In the genomic region with DNA sequence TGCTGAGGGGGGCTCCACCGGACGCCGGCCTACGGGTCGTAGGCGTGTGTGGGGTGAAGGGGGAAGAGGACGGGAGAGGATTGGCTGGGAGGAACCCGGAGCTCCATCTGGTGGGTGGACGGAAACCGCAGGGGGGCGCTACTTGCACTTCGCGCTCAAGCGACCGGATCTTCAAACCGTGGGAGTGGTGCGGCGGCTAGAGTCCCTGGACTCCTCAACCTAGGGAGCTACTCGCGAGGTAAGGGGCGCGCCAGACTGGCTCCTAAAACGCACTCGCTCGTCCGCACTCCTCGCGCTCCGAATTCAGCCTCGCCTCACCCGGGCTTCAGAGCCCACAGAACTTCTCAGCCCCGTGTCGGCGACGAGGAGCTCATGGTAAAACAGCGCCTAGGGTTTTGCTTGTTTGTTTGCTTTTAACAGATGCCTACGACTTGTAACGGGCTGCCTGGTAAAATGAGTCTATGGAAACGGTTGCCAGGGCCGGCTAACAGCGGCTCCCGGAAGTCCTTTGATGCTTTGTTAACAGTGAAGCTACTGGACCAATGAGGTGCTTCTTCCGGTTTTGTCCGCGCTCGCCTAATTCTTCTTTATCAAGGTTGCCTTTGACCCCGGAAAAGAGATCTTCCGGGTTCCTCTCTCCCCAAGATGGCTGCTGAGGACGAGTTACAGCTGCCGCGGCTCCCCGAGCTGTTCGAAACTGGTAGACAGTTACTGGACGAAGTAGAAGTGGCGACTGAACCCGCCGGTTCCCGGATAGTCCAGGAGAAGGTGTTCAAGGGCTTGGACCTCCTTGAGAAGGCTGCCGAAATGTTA, we compare ENCODE assay signal across 8 cellular contexts. TPM values are rescaled to one million over a fixed set of nuclear protein-coding genes. Genes with fewer than 3 reads are reported as not detected.
A peak's percentile ranks its signal among the peaks of the same experiment; 100 is the strongest.
DNase-seq lines count a peak whose midpoint lies in the region; TF ChIP-seq lines count a peak whose summit lies in the region.

IGBP1 (plus strand) TSS at position 145 of the 813 bp plus-strand sequence; CDS start at position 646, 501 bp downstream.

- H3K4me3 ChIP-seq in H7 (ENCODE audit: insufficient read depth, low read depth, low read length) (peak within 1 kb of the TSS; percentile 81), Loucy (ENCODE audit: low read length, poor library complexity, severe bottlenecking) (peak within 1 kb of the TSS; percentile 98), fibroblast of villous mesenchyme (ENCODE audit: low read depth, low read length) (peak within 1 kb of the TSS; percentile 83), stomach smooth muscle (ENCODE audit: low read length in 2 of 2) (peak within 1 kb of the TSS; percentile 86 to 96)

- H3K27me3 Mint-ChIP-seq in neural crest cell (ENCODE audit: low read depth): no peaks in the 10 kb centered on the region

- peaks cover 2% of the 10 kb centered on the region for H3K9me3 Mint-ChIP-seq in neural crest cell

- H3K27ac Mint-ChIP-seq in neural crest cell (ENCODE audit: unreplicated experiment): peak within 1 kb of the TSS; percentile 98

- H3F3A ChIP-seq in Loucy (ENCODE audit: low read depth): 0 out of 2 replicates have a peak, but pooled peaks cover 2% of the 10 kb centered on the region

- H3K4me2 ChIP-seq in Loucy (ENCODE audit: low read depth, low read length, poor library complexity, severe bottlenecking): peak within 1 kb of the TSS; percentile 97

- peak within 1 kb of the TSS; percentile 93 for H3K9ac ChIP-seq in Loucy (ENCODE audit: low read depth, low read length, poor library complexity, severe bottlenecking)
- peak within 1 kb of the TSS; percentile 79 to 83 for H3K9ac ChIP-seq in stomach smooth muscle (ENCODE audit: low read length in 2 of 2)

- no peaks in the 10 kb centered on the region for H3K9me2 ChIP-seq in Loucy (replicated peaks; ENCODE audit: low read depth, low read length)

- peak within 1 kb of the TSS; percentile 93 for H2AFZ ChIP-seq in Loucy (ENCODE audit: low read length)

- peaks cover 30% of the 10 kb centered on the region for H3K79me2 ChIP-seq in Loucy (ENCODE audit: insufficient read depth, low read length)

- H3K4me1 ChIP-seq in Loucy (ENCODE audit: insufficient read depth, low read length, poor library complexity, severe bottlenecking) (peaks cover 29% of the 10 kb centered on the region), stomach smooth muscle (ENCODE audit: control insufficient read depth, insufficient read depth, low read length) (peaks cover 6% of the 10 kb centered on the region)

- H3K9me3 ChIP-seq in Loucy (ENCODE audit: insufficient read depth, low read depth, low read length) (no peaks in the 10 kb centered on the region), stomach smooth muscle (ENCODE audit: control insufficient read depth in 2 of 2, low read length in 2 of 2) (no peaks in the 10 kb centered on the region)

- peak within 1 kb of the TSS; percentile 100 for H3K4me3 Mint-ChIP-seq in neural crest cell

- H3K36me3 ChIP-seq in H7 (replicated peaks; ENCODE audit: control insufficient read depth, insufficient read depth, low read length) (peaks cover 4% of the 10 kb centered on the region), Loucy (ENCODE audit: insufficient read depth, low read length) (no peaks in the 10 kb centered on the region), stomach smooth muscle (ENCODE audit: control insufficient read depth in 2 of 2, insufficient read depth in 2 of 2, low read length in 2 of 2) (no peaks in the 10 kb centered on the region)

- H4K20me1 ChIP-seq in Loucy (ENCODE audit: insufficient read depth, low read length, poor library complexity, severe bottlenecking): peaks cover 16% of the 10 kb centered on the region

- in situ Hi-C loops in G401 (cut with HindIII; ENCODE audit: low sequenced_read_pairs): no loop called here

- peak within 1 kb of the TSS; percentile 69 for H3K27ac ChIP-seq in stomach smooth muscle (ENCODE audit: low read length)

- TF ChIP-seq CTCF in Loucy (conservative IDR thresholded peaks at IDR 0.05; ENCODE audit: low read length) (peak; percentile 58), fibroblast of villous mesenchyme (IDR thresholded peaks at IDR 0.05; ENCODE audit: insufficient read depth, low read depth, low read length) (peak; percentile 51), neural crest cell (conservative IDR thresholded peaks at IDR 0.05) (peak; percentile 74)

- peak; percentile 94 for DNase-seq in G401 (ENCODE audit: low spot score)
- DNase-seq in H7: peak; percentile 90
- peak; percentile 65 for DNase-seq in SHP77 treated with DMSO at 0.1 percent for 48 hours (lab: John Stamatoyannopoulos, UW)
- peak; percentile 90 for DNase-seq in activated effector memory CD4-positive, alpha-beta T cell treated with anti-CD3 and anti-CD28 coated beads, Interleukin-2, amount 50 U/mL, for 16 hours
- peak; percentile 89 for DNase-seq in fibroblast of villous mesenchyme (ENCODE audit: low read depth)
- DNase-seq in neural crest cell (ENCODE audit: low read depth, low spot score): peak; percentile 73

- peaks cover 18% of the 10 kb centered on the region for H3K4me1 Mint-ChIP-seq in neural crest cell

- H3K27me3 ChIP-seq in H7 (ENCODE audit: control insufficient read depth, insufficient read depth, low read length) (no peaks in the 10 kb centered on the region), Loucy (ENCODE audit: insufficient read depth, low read length, poor library complexity, severe bottlenecking) (no peaks in the 10 kb centered on the region), stomach smooth muscle (ENCODE audit: control insufficient read depth in 1 of 2, insufficient read depth in 2 of 2, low read length in 2 of 2) (peaks cover 0 to 13% of the 10 kb centered on the region in 2 donors)

- H3K36me3 Mint-ChIP-seq in neural crest cell (ENCODE audit: low read depth): no peaks in the 10 kb centered on the region

RNA-seq across cellular contexts. Expression of gene IGBP1, which starts in this region (rescaled TPM):
- 80.9 and 87.3 TPM in 2 replicates for total RNA-seq in G401 (2014; rRNA removed; shearing (Covaris generic))
- total RNA-seq in H7 (2014; rRNA removed; shearing (Covaris generic)): 47.5 and 57.2 TPM in 2 replicates
- total RNA-seq in fibroblast of villous mesenchyme: 58.7 and 60.9 TPM in 2 replicates
- 36.9 and 38.3 TPM in 2 replicates for total RNA-seq in neural crest cell

Comparison
In these comparisons a context has a peak if more than half of its experiments do, and no peak if none do; other contexts are left out.
1. Peak in every context shown above with its lines: DNase-seq, H3K4me3 ChIP-seq and H3K27ac ChIP-seq.